In the genomic region with DNA sequence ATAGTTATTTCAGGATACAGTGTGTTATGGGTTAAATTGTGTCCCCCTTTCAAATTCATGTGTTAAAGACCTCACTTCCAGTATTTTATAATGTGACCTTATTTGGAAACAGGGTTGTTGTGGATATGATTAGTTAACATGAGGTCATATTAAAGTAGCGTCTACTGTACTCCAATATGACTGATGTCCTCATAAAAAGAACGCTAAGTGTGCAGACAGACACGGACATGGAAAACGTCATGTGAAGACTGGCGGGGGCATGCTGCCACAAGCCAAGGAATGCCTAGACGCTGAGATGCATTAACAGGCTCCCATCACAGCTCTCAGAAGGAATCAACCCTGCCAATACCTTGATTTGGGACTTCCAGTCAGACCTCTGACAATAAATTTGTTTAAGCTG, we compare ENCODE assay signal across 1 cellular context.
TF ChIP-seq lines count a peak whose summit lies in the region.

No MANE protein-coding gene starts in this region.

TF ChIP-seq in IMR-90, 13 proteins besides CTCF, POLR2A, EP300 and RAD21 (continued from another document):
- TF ChIP-seq, protein P1, sequence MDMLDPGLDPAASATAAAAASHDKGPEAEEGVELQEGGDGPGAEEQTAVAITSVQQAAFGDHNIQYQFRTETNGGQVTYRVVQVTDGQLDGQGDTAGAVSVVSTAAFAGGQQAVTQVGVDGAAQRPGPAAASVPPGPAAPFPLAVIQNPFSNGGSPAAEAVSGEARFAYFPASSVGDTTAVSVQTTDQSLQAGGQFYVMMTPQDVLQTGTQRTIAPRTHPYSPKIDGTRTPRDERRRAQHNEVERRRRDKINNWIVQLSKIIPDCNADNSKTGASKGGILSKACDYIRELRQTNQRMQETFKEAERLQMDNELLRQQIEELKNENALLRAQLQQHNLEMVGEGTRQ (IDR thresholded peaks at IDR 0.05; ENCODE audit: low read depth, low read length), result no peak
- TF ChIP-seq CEBPB (IDR thresholded peaks at IDR 0.05; ENCODE audit: low read depth, low read length), result no peak
- no peak for TF ChIP-seq NFE2L2 (IDR thresholded peaks at IDR 0.05; ENCODE audit: low read depth, low read length)
- no peak for TF ChIP-seq CHD1 (IDR thresholded peaks at IDR 0.05; ENCODE audit: low read depth, low read length)
- no peak for TF ChIP-seq BHLHE40 (IDR thresholded peaks at IDR 0.05; ENCODE audit: low read depth, low read length)
- no peak for TF ChIP-seq RFX5 (IDR thresholded peaks at IDR 0.05; ENCODE audit: low read depth, low read length)
- no peak for TF ChIP-seq MAZ (IDR thresholded peaks at IDR 0.05; ENCODE audit: borderline replicate concordance, low read depth, low read length)
- TF ChIP-seq FOS (IDR thresholded peaks at IDR 0.05; ENCODE audit: low read depth, low read length), result no peak
- TF ChIP-seq SMC3 (IDR thresholded peaks at IDR 0.05; ENCODE audit: low read depth, low read length), result no peak
